20 cellular contexts compared by ENCODE assay signal in genomic region chr1:225611537-225612223, GRCh38. TPM values are rescaled to one million over a fixed set of nuclear protein-coding genes. Genes with fewer than 3 reads are reported as not detected.
DNase-seq lines count a peak whose midpoint lies in the region; ATAC-seq, FAIRE-seq and TF ChIP-seq lines count a peak whose summit lies in the region.
"Had no signal": no experiment of that assay in that cellular context is flagged by ENCODE, and none has a peak within 500 bp of the region (broad histone marks: within the 10 kb centered on the region; RNA-seq: fewer than 3 reads in every experiment).

No MANE protein-coding gene starts in this region.

- no peak overlapping the region for H3K4me3 ChIP-seq in GM23248
- no peak overlapping the region for H3K4me3 ChIP-seq in SK-N-MC
- H3K4me3 ChIP-seq in keratinocyte (ENCODE audit: control insufficient read depth in 2 of 3, extremely low read depth in 1 of 3, insufficient read depth in 2 of 3, low read depth in 1 of 3, low read length in 3 of 3) = peak overlapping the region in 2 of 3 experiments; percentile 7 to 40
- no peak overlapping the region for H3K4me3 ChIP-seq in stomach smooth muscle (ENCODE audit: low read length in 2 of 2)
- H3K4me3 ChIP-seq: lung had no signal

- CTCF ChIA-PET in T-cell (lab: Charles Lee) = no interaction called here

- H3K9me1 ChIP-seq in keratinocyte (ENCODE audit: control insufficient read depth, extremely low read depth, insufficient read depth, low read length) = no peaks in the 10 kb centered on the region

- TF ChIP-seq CTCF in keratinocyte (optimal IDR thresholded peaks at IDR 0.05 in 1 of 3, IDR thresholded peaks at IDR 0.05 in 1 of 3, conservative IDR thresholded peaks at IDR 0.05 in 1 of 3; ENCODE audit: extremely low read depth in 1 of 3, insufficient read depth in 2 of 3, low read length in 3 of 3) = peak in 1 of 3 experiments; percentile 26

- H3K27me3 ChIP-seq in GM23248 (replicated peaks; ENCODE audit: insufficient read depth) (no peaks in the 10 kb centered on the region), keratinocyte (ENCODE audit: control insufficient read depth, extremely low read depth, insufficient read depth, low read length) (no peaks in the 10 kb centered on the region), stomach smooth muscle (ENCODE audit: control insufficient read depth in 1 of 2, insufficient read depth in 2 of 2, low read length in 2 of 2) (no peaks in the 10 kb centered on the region)

- no peak for ATAC-seq in T-cell (replicated peaks in 1 of 4)

- H3K4me1 ChIP-seq in GM23248 (ENCODE audit: insufficient read depth) = peaks cover 5% of the 10 kb centered on the region; the same call in 1 of the 2 replicates
- peaks cover 12% of the 10 kb centered on the region for H3K4me1 ChIP-seq in keratinocyte (ENCODE audit: control insufficient read depth, extremely low read depth, insufficient read depth, low read length)
- peaks cover 15% of the 10 kb centered on the region for H3K4me1 ChIP-seq in stomach smooth muscle (ENCODE audit: control insufficient read depth, insufficient read depth, low read length)

- POLR2A ChIA-PET in T-cell (lab: Charles Lee) = no interaction called here

- no peaks in the 10 kb centered on the region for H3K4me1 Mint-ChIP-seq in T-cell
- H3K4me1 Mint-ChIP-seq: activated CD4-positive, alpha-beta T cell treated with anti-CD3 and anti-CD28 coated beads, Interleukin-2, amount 10 ng/mL, durations not matched to agents 7 days and 5 days had no signal

- no peak for FAIRE-seq in keratinocyte (lab: Jason Lieb, UNC)
- FAIRE-seq: small intestine had no signal

- H3F3A ChIP-seq in GM23248 (ENCODE audit: insufficient read depth) = peaks cover 32% of the 10 kb centered on the region

- H3K36me3 ChIP-seq in GM23248 (ENCODE audit: low read depth) = no peaks in the 10 kb centered on the region
- H3K36me3 ChIP-seq in SK-N-MC (ENCODE audit: insufficient read depth, low read length) = no peaks in the 10 kb centered on the region
- H3K36me3 ChIP-seq in keratinocyte (ENCODE audit: control insufficient read depth in 2 of 2, extremely low read depth in 1 of 2, insufficient read depth in 2 of 2, low read length in 2 of 2) = no peaks in the 10 kb centered on the region
- H3K36me3 ChIP-seq in stomach smooth muscle (ENCODE audit: control insufficient read depth in 2 of 2, insufficient read depth in 2 of 2, low read length in 2 of 2) = no peaks in the 10 kb centered on the region

- H3K27me3 Mint-ChIP-seq in T-cell = no peaks in the 10 kb centered on the region

- no peak overlapping the region for H3K4me3 Mint-ChIP-seq in T-cell
- H3K4me3 Mint-ChIP-seq: activated CD4-positive, alpha-beta T cell treated with anti-CD3 and anti-CD28 coated beads, Interleukin-2, amount 10 ng/mL, durations not matched to agents 7 days and 5 days had no signal

- H3K9me2 ChIP-seq in GM23248 (ENCODE audit: insufficient read depth) = no peaks in the 10 kb centered on the region

- in situ Hi-C loops in GM23248 (cut with MboI) = no loop called here

- DNase-seq in GM23248 (no peak), SK-N-MC (ENCODE audit: low read depth, low spot score) (no peak), keratinocyte (ENCODE audit: low read depth, low spot score) (no peak), H4 (ENCODE audit: low spot score) (no peak), superior temporal gyrus (ENCODE audit: extremely low spot score) (no peak), NCI-H1417 (lab: John Stamatoyannopoulos, UW) (no peak), T-cell (no peak)
- DNase-seq: activated CD4-positive, alpha-beta T cell treated with anti-CD3 and anti-CD28 coated beads, Interleukin-2, amount 10 ng/mL, durations not matched to agents 7 days and 5 days; activated CD8-positive, alpha-beta memory T cell treated with anti-CD3 and anti-CD28 coated beads, Interleukin-2, amount 50 U/mL, for 4 hours; activated effector memory CD4-positive, alpha-beta T cell treated with anti-CD3 and anti-CD28 coated beads, Interleukin-2, amount 50 U/mL, for 16 hours; effector CD8-positive, alpha-beta T cell; NCI-H1092 treated with DMSO at 0.1 percent for 48 hours; NCI-H2081 treated with DMSO at 0.1 percent for 48 hours; posterior cingulate gyrus; small intestine; stimulated activated CD4-positive, alpha-beta T cell treated with anti-CD3 and anti-CD28 coated beads, Interleukin-4, amount 100 ng/mL, for 24 hours; SW 1271 had no signal

- WGBS in GM23248 (ENCODE audit: low coverage in 1 of 2, low lambda C conversion rate in 2 of 2, missing lambda C conversion rate in 2 of 2), 2 experiments = 96 to 97% methylated on average over 7 of the region's 7 CpGs

- peaks cover 98% of the 10 kb centered on the region for H3K79me2 ChIP-seq in GM23248 (ENCODE audit: insufficient read depth)
- peaks cover 55% of the 10 kb centered on the region for H3K79me2 ChIP-seq in keratinocyte (ENCODE audit: control insufficient read depth, insufficient read depth, low read length)

- no peaks in the 10 kb centered on the region for H3K9me3 Mint-ChIP-seq in T-cell
- H3K9me3 Mint-ChIP-seq: activated CD4-positive, alpha-beta T cell treated with anti-CD3 and anti-CD28 coated beads, Interleukin-2, amount 10 ng/mL, durations not matched to agents 7 days and 5 days had no signal

- no peaks in the 10 kb centered on the region for H3K9me3 ChIP-seq in GM23248 (ENCODE audit: low read depth)
- no peaks in the 10 kb centered on the region for H3K9me3 ChIP-seq in SK-N-MC (ENCODE audit: low read depth, low read length)
- H3K9me3 ChIP-seq in keratinocyte (ENCODE audit: control insufficient read depth, low read depth, low read length) = no peaks in the 10 kb centered on the region
- no peaks in the 10 kb centered on the region for H3K9me3 ChIP-seq in stomach smooth muscle (ENCODE audit: control insufficient read depth in 2 of 2, low read length in 2 of 2)

- peak overlapping the region; percentile 40 for H3K27ac ChIP-seq in GM23248
- peak overlapping the region; percentile 53; the same call in 1 of the 2 replicates for H3K27ac ChIP-seq in SK-N-MC
- H3K27ac ChIP-seq in keratinocyte (ENCODE audit: control insufficient read depth, insufficient read depth, low read length) = peak overlapping the region; percentile 20
- peak overlapping the region; percentile 0 for H3K27ac ChIP-seq in stomach smooth muscle (ENCODE audit: low read length)
- H3K27ac ChIP-seq: KMS-11 had no signal

- H3K4me2 ChIP-seq in GM23248 (ENCODE audit: unreplicated experiment) = no peak overlapping the region
- peak overlapping the region; percentile 72 for H3K4me2 ChIP-seq in keratinocyte (ENCODE audit: control insufficient read depth, extremely low read depth, insufficient read depth, low read depth, low read length)
- H3K4me2 ChIP-seq: KMS-11 had no signal

- H3K9ac ChIP-seq in GM23248 = no peak overlapping the region
- H3K9ac ChIP-seq in SK-N-MC (ENCODE audit: insufficient read length) = no peak overlapping the region
- no peak overlapping the region for H3K9ac ChIP-seq in keratinocyte (ENCODE audit: control insufficient read depth, extremely low read depth, insufficient read depth, low read length)
- peak overlapping the region in 1 of 2 donors; percentile 20 for H3K9ac ChIP-seq in stomach smooth muscle (ENCODE audit: low read length in 2 of 2)
- H3K9ac ChIP-seq: KMS-11 had no signal

- H2AFZ ChIP-seq in GM23248 (no peak overlapping the region), keratinocyte (ENCODE audit: control insufficient read depth, low read length) (peak overlapping the region; percentile 56)

- dilution Hi-C loops in keratinocyte (cut with MboI; ENCODE audit: extremely low pct_ligation_motif_present, low sequenced_read_pairs) = no loop called here

- H3K36me3 Mint-ChIP-seq in T-cell = no peaks in the 10 kb centered on the region

- peaks cover 12% of the 10 kb centered on the region for H4K20me1 ChIP-seq in GM23248 (ENCODE audit: insufficient read depth)
- peaks cover 3% of the 10 kb centered on the region for H4K20me1 ChIP-seq in keratinocyte (ENCODE audit: control insufficient read depth, extremely low read depth, insufficient read depth, low read length)

- H3K27ac Mint-ChIP-seq in T-cell = no peak overlapping the region
- H3K27ac Mint-ChIP-seq: activated CD4-positive, alpha-beta T cell treated with anti-CD3 and anti-CD28 coated beads, Interleukin-2, amount 10 ng/mL, durations not matched to agents 7 days and 5 days had no signal

RNA-seq across cellular contexts. Expression of gene ENAH, which starts 41.2 kb away (rescaled TPM):
- total RNA-seq in GM23248 (2014; rRNA removed; shearing (Covaris generic)) = 113 and 125 TPM in 2 replicates
- polyA plus RNA-seq in GM23248 (2016; fragmentation: Nextera tagmentation; extraction: Ambion mirVana) (35.5 and 40.1 TPM in 2 replicates), keratinocyte (50.2 to 63.8 TPM (median 61.0 TPM) in 3 replicates)
- polyA plus RNA-seq in keratinocyte (2011; ENCODE audit: low read depth) = 65.7 TPM
- 69.5 and 113 TPM in 2 replicates for polyA plus RNA-seq in keratinocyte (2011; cell fraction: cytosol; rRNA removed)
- polyA plus RNA-seq in keratinocyte (2011; cell fraction: nucleus; rRNA removed) = 63.6 and 76.8 TPM in 2 replicates
- 33.5 and 59.5 TPM in 2 replicates for polyA plus RNA-seq in keratinocyte (2012; ENCODE audit: low replicate concordance)
- polyA minus RNA-seq in keratinocyte = 25.2 to 127 TPM (median 102 TPM) in 3 replicates
- polyA minus RNA-seq in keratinocyte (2011; cell fraction: cytosol; rRNA and poly(A)+ RNA removed) = 50.5 TPM
- polyA minus RNA-seq in keratinocyte (2011; cell fraction: nucleus; rRNA and poly(A)+ RNA removed) = 26.5 and 63.1 TPM in 2 replicates
- total RNA-seq in H4 (2014; rRNA removed; shearing (Covaris generic)) = 89.4 and 98.0 TPM in 2 replicates
- 1 to 10 TPM in 2 of 5 donors, under 1 TPM in 1, not detected in 2; 0.56 to 1.1 (median 1.0) TPM for total RNA-seq in T-cell
- total RNA-seq: activated CD4-positive, alpha-beta T cell treated with anti-CD3 and anti-CD28 coated beads, Interleukin-2, amount 10 ng/mL, durations not matched to agents 7 days and 5 days had no signal

Comparison
In these comparisons a context has a peak if more than half of its experiments do, and no peak if none do; other contexts are left out.
1. H3K27ac ChIP-seq: peak in every context shown above with its lines; median percentile 53 in SK-N-MC; 40 in GM23248; 20 in keratinocyte; 0 in stomach smooth muscle.
2. H3K4me3 ChIP-seq: peak in keratinocyte (2 of 3); none in GM23248 (single experiment), SK-N-MC (single experiment) and stomach smooth muscle (0 of 2).
3. RNA of gene ENAH, which starts 41.2 kb away (total RNA-seq): 113 to 125 TPM in GM23248 and 89.4 to 98.0 TPM in H4; 0.56 to 1.1 TPM in T-cell; every median in the first group is over 10 times any median in the second.